Comparison of ENCODE assay signal across 11 cellular contexts in genomic region chr7:38411404-38411803, GRCh38.
DNase-seq lines count a peak whose midpoint lies in the region; ATAC-seq, FAIRE-seq and TF ChIP-seq lines count a peak whose summit lies in the region.
"Had no signal": no experiment of that assay in that cellular context is flagged by ENCODE, and none has a peak within 500 bp of the region (broad histone marks: within the 10 kb centered on the region; RNA-seq: fewer than 3 reads in every experiment).

No MANE protein-coding gene starts in this region.

- peak; percentile 43 for TF ChIP-seq CTCF in LNCaP clone FGC (IDR thresholded peaks at IDR 0.05; ENCODE audit: control insufficient read depth, extremely low read depth, insufficient read depth)
- TF ChIP-seq CTCF in cardiac fibroblast (IDR thresholded peaks at IDR 0.05; ENCODE audit: low read depth, low read length) = peak; percentile 20
- TF ChIP-seq CTCF in progenitor cell of endocrine pancreas (IDR thresholded peaks at IDR 0.05; ENCODE audit: unreplicated experiment) = peak; percentile 26

- H3K4me3 ChIP-seq in LNCaP clone FGC (ENCODE audit: low read depth, low read length) (no peak overlapping the region), cardiac fibroblast (replicated peaks in 1 of 2; ENCODE audit: low read depth in 2 of 2, low read length in 2 of 2) (no peak overlapping the region)
- H3K4me3 ChIP-seq: esophagus muscularis mucosa had no signal

- no peaks in the 10 kb centered on the region for H3K9me3 Mint-ChIP-seq in progenitor cell of endocrine pancreas (ENCODE audit: low read depth)

- no peak for FAIRE-seq in frontal cortex (lab: Jason Lieb, UNC)

- peak; percentile 2 for DNase-seq in NCI-H510A treated with DMSO at 0.1 percent for 48 hours (lab: John Stamatoyannopoulos, UW)
- DNase-seq in NCI-H510A (lab: John Stamatoyannopoulos, UW) = no peak
- DNase-seq in LNCaP clone FGC (ENCODE audit: low read depth) = no peak
- DNase-seq in cardiac fibroblast (ENCODE audit: low read depth in 2 of 2) = peak; percentile 12 to 21
- no peak for DNase-seq in progenitor cell of endocrine pancreas (ENCODE audit: low spot score, unreplicated experiment)
- no peak for DNase-seq in 8988T
- no peak for DNase-seq in frontal cortex (ENCODE audit: low spot score in 2 of 2)
- DNase-seq: activated T-cell treated with anti-CD3 and anti-CD28 coated beads, Interleukin-2, amount 50 U/mL, for 1 hour; naive thymus-derived CD8-positive, alpha-beta T cell had no signal

- no peaks in the 10 kb centered on the region for H3K27me3 Mint-ChIP-seq in progenitor cell of endocrine pancreas
- H3K27me3 Mint-ChIP-seq: naive thymus-derived CD8-positive, alpha-beta T cell had no signal

- no peak overlapping the region for H3K27ac Mint-ChIP-seq in progenitor cell of endocrine pancreas

- H3K4me1 Mint-ChIP-seq in progenitor cell of endocrine pancreas (ENCODE audit: low read depth) = no peaks in the 10 kb centered on the region

- no peak overlapping the region for H3K4me3 Mint-ChIP-seq in progenitor cell of endocrine pancreas (ENCODE audit: low read depth)
- H3K4me3 Mint-ChIP-seq: naive thymus-derived CD8-positive, alpha-beta T cell had no signal

- no peak for ATAC-seq in GM18858 (IDR thresholded peaks at IDR 0.05; ENCODE audit: unreplicated experiment)
- ATAC-seq: naive thymus-derived CD8-positive, alpha-beta T cell had no signal

- H3K36me3 Mint-ChIP-seq in progenitor cell of endocrine pancreas (ENCODE audit: insufficient read depth) = no peaks in the 10 kb centered on the region
- H3K36me3 Mint-ChIP-seq: naive thymus-derived CD8-positive, alpha-beta T cell had no signal

Comparison
In these comparisons a context has a peak if more than half of its experiments do, and no peak if none do; other contexts are left out.
1. DNase-seq: peak in NCI-H510A treated with DMSO at 0.1 percent for 48 hours (single experiment) and cardiac fibroblast (2 of 2); none in NCI-H510A (single experiment), LNCaP clone FGC (single experiment), progenitor cell of endocrine pancreas (single experiment), 8988T (single experiment) and frontal cortex (0 of 2).
2. Peak in every context shown above with its lines, with median percentiles within 50 percentile points of each other: CTCF ChIP-seq.